Comparison of ENCODE assay signal across 1 cellular context in the genomic region with DNA sequence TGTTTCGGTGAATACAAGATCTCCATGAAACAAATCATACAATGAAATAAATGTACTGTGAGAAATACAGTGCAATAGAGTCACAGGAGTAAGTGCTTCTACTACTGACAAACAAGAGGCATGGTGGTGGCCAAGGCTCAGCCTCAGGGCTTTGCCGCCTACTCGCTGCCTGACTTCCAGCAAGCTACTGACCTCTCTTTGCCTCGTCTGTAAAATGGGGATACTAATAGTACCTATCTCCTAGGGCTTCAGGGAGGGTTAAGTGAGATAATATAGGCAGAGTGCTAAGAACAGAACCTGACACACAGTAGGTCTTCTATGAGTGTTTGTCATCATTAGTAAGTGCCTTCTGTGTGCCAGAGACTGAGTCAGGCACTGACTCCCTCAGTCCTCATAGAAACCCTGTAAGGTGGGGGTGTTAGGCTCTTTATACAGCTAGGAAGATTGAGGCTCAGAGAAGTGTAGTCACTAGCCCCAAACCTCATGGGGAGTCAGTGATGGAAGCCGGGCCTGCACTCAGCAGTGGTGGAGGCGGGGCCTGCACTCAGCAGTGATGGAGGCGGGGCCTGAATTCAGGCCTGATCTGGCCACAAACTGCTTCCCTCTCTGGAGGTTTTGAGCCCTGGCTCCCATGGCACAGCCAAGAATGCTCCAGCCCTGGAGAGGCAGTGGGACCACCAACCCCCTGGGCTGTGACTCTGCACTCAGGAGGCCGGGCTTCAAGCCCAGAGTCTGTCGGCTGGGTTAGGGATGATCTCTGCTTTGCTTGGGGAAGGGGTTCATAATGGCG.
TF ChIP-seq lines count a peak whose summit lies in the region.

No MANE protein-coding gene starts in this region.

TF ChIP-seq in HEK293, 187 proteins besides CTCF, POLR2A, EP300 and RAD21 (continued from another document):
- no peak for TF ChIP-seq KLF7 (tag by site-specific recombination; IDR thresholded peaks at IDR 0.05; ENCODE audit: borderline replicate concordance)
